ENCODE assay signal across 2 cellular contexts in genomic region chr21:28066051-28066450, GRCh38.
TF ChIP-seq lines count a peak whose summit lies in the region.

No MANE protein-coding gene starts in this region.

TF ChIP-seq in SK-N-SH, 30 proteins besides CTCF, POLR2A, EP300 and RAD21 (continued from another document):
- TF ChIP-seq, protein P1, sequence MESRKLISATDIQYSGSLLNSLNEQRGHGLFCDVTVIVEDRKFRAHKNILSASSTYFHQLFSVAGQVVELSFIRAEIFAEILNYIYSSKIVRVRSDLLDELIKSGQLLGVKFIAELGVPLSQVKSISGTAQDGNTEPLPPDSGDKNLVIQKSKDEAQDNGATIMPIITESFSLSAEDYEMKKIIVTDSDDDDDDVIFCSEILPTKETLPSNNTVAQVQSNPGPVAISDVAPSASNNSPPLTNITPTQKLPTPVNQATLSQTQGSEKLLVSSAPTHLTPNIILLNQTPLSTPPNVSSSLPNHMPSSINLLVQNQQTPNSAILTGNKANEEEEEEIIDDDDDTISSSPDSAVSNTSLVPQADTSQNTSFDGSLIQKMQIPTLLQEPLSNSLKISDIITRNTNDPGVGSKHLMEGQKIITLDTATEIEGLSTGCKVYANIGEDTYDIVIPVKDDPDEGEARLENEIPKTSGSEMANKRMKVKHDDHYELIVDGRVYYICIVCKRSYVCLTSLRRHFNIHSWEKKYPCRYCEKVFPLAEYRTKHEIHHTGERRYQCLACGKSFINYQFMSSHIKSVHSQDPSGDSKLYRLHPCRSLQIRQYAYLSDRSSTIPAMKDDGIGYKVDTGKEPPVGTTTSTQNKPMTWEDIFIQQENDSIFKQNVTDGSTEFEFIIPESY (IDR thresholded peaks at IDR 0.05; ENCODE audit: borderline replicate concordance, low read depth), result no peak
- TF ChIP-seq JUND (IDR thresholded peaks at IDR 0.05) (no peak), TEAD4 (IDR thresholded peaks at IDR 0.05; ENCODE audit: borderline replicate concordance, insufficient read depth) (no peak), RCOR1 (IDR thresholded peaks at IDR 0.05; ENCODE audit: low read length) (no peak), MXI1 (IDR thresholded peaks at IDR 0.05; ENCODE audit: low read depth, low read length) (no peak), TCF12 (IDR thresholded peaks at IDR 0.05) (no peak), NRF1 (IDR thresholded peaks at IDR 0.05; ENCODE audit: low read depth, low read length) (no peak), NFIC (IDR thresholded peaks at IDR 0.05; ENCODE audit: borderline replicate concordance) (no peak), USF2 (IDR thresholded peaks at IDR 0.05; ENCODE audit: borderline replicate concordance, low read depth, low read length) (no peak), EZH2phosphoT487 (IDR thresholded peaks at IDR 0.05; ENCODE audit: borderline replicate concordance, low read depth) (no peak), POLR2AphosphoS5 (IDR thresholded peaks at IDR 0.05; ENCODE audit: low read depth, low read length) (no peak), USF1 (IDR thresholded peaks at IDR 0.05; ENCODE audit: borderline replicate concordance, low read depth) (no peak), GABPA (IDR thresholded peaks at IDR 0.05; ENCODE audit: low read depth) (no peak), YY1 (IDR thresholded peaks at IDR 0.05; ENCODE audit: low read depth) (no peak), ELF1 (IDR thresholded peaks at IDR 0.05) (no peak)
TF ChIP-seq in SK-N-SH: peak in this region for 0.

TF ChIP-seq in SK-N-SH treated with all-trans-retinoic acid at 6 μM for 48 hours, 23 proteins besides CTCF, POLR2A, EP300 and RAD21 (continued from another document):
- no peak for TF ChIP-seq TSHZ2 (CRISPR knock-in tag; IDR thresholded peaks at IDR 0.05)
